Comparison of ENCODE assay signal across 7 cellular contexts in the genomic region with DNA sequence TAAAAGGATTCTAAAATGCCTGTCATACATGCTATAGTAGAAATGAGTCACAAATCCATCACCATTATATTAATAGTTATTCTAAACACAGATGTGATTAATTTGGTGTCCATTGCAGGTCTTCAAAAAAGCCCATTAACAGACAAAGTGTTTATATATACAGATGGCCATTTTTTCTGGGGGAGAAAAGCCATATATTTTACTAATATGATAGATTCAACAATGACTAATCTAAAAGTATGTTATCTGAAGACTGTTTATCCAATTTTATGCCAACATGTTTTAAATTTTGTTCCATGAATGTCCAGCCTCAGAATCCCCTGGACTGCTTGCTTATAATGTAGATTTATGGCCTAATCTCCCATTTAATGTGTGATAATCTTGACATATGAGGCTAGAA.
"Had no signal": no experiment of that assay in that cellular context is flagged by ENCODE, and none has a peak within 500 bp of the region (broad histone marks: within the 10 kb centered on the region; RNA-seq: fewer than 3 reads in every experiment).

No MANE protein-coding gene starts in this region.

- H3K4me3 ChIP-seq: GM23338, K562 had no signal

- H2AFZ ChIP-seq: GM23338 had no signal

- H3K27ac ChIP-seq: HL-60 had no signal

- H3K4me2 ChIP-seq: GM23338 had no signal

- DNase-seq: H9, HCEC 1CT, HFFc6 had no signal

- ATAC-seq: GM23338, HepG2, K562 had no signal
